In genomic region chr3:36814776-36815175, GRCh38 we compare ENCODE assay signal across 1 cellular context.
TF ChIP-seq lines count a peak whose summit lies in the region.

No MANE protein-coding gene starts in this region.

TF ChIP-seq in SK-N-SH, 30 proteins besides CTCF, POLR2A, EP300 and RAD21 (continued from another document):
- TF ChIP-seq PBX3 (IDR thresholded peaks at IDR 0.05) (no peak), ELF1 (IDR thresholded peaks at IDR 0.05) (no peak)
